ENCODE assay signal across 7 cellular contexts in genomic region chr1:180155202-180155682, GRCh38. TPM values are rescaled to one million over a fixed set of nuclear protein-coding genes. Genes with fewer than 3 reads are reported as not detected.
DNase-seq lines count a peak whose midpoint lies in the region; ATAC-seq lines count a peak whose summit lies in the region.

No MANE protein-coding gene starts in this region.

- peaks cover 37% of the 10 kb centered on the region for H3K4me1 Mint-ChIP-seq in activated naive CD8-positive, alpha-beta T cell treated with anti-CD3 and anti-CD28 coated beads, Interleukin-2, amount 10 ng/mL, durations not matched to agents 7 days and 5 days

- no peaks in the 10 kb centered on the region for H3K36me3 ChIP-seq in iPS DF 6.9 (ENCODE audit: control insufficient read depth, insufficient read depth, low read length)
- no peaks in the 10 kb centered on the region for H3K36me3 ChIP-seq in skeletal muscle tissue (ENCODE audit: control insufficient read depth in 3 of 3, insufficient read depth in 3 of 3, low read length in 3 of 3)

- no peaks in the 10 kb centered on the region for H3K9me3 Mint-ChIP-seq in activated naive CD8-positive, alpha-beta T cell treated with anti-CD3 and anti-CD28 coated beads, Interleukin-2, amount 10 ng/mL, durations not matched to agents 7 days and 5 days

- H3K27me3 ChIP-seq in iPS DF 6.9 (ENCODE audit: control insufficient read depth, insufficient read depth, low read length) (no peaks in the 10 kb centered on the region), skeletal muscle tissue (ENCODE audit: control insufficient read depth in 3 of 3, insufficient read depth in 3 of 3, low read length in 3 of 3) (no peaks in the 10 kb centered on the region)

- POLR2A ChIA-PET in activated naive CD8-positive, alpha-beta T cell treated with anti-CD3 and anti-CD28 coated beads, Interleukin-2, amount 10 ng/mL, durations not matched to agents 7 days and 5 days (lab: Charles Lee), result interaction anchor here (0.8 to 1.9 kb wide), 5 partner anchors 10 to 273 kb away, joined by 4 to 15 read pairs (median 6); partner anchors contain the start of genes CEP350 and TOR1AIP1

- H3K4me3 Mint-ChIP-seq in activated naive CD8-positive, alpha-beta T cell treated with anti-CD3 and anti-CD28 coated beads, Interleukin-2, amount 10 ng/mL, durations not matched to agents 7 days and 5 days, result peak overlapping the region; percentile 93

- H3K27me3 Mint-ChIP-seq in activated naive CD8-positive, alpha-beta T cell treated with anti-CD3 and anti-CD28 coated beads, Interleukin-2, amount 10 ng/mL, durations not matched to agents 7 days and 5 days, result no peaks in the 10 kb centered on the region

- WGBS in iPS DF 6.9 (ENCODE audit: insufficient coverage, insufficient read length), result no CpG with 5 or more reads among the region's 26 CpGs

- peaks cover 5% of the 10 kb centered on the region for H3K36me3 Mint-ChIP-seq in activated naive CD8-positive, alpha-beta T cell treated with anti-CD3 and anti-CD28 coated beads, Interleukin-2, amount 10 ng/mL, durations not matched to agents 7 days and 5 days

- H3K27ac ChIP-seq in iPS DF 6.9 (ENCODE audit: low read length) (no peak overlapping the region), skeletal muscle tissue (ENCODE audit: low read depth, low read length) (peak overlapping the region; percentile 38)

- H3K9me3 ChIP-seq in iPS DF 6.9 (ENCODE audit: control insufficient read depth, insufficient read depth, low read length), result no peaks in the 10 kb centered on the region
- no peaks in the 10 kb centered on the region for H3K9me3 ChIP-seq in skeletal muscle tissue (ENCODE audit: control insufficient read depth in 3 of 3, low read length in 3 of 3)

- H3K27ac Mint-ChIP-seq in activated naive CD8-positive, alpha-beta T cell treated with anti-CD3 and anti-CD28 coated beads, Interleukin-2, amount 10 ng/mL, durations not matched to agents 7 days and 5 days, result peak overlapping the region; percentile 89

- peak; percentile 8 for ATAC-seq in GM18907 (IDR thresholded peaks at IDR 0.05; ENCODE audit: unreplicated experiment)
- ATAC-seq in activated naive CD8-positive, alpha-beta T cell treated with anti-CD3 and anti-CD28 coated beads, Interleukin-2, amount 10 ng/mL, durations not matched to agents 7 days and 5 days (ENCODE audit: low read depth), result no peak

- peak overlapping the region; percentile 76 to 86 (median 82) for H3K9ac ChIP-seq in skeletal muscle tissue (ENCODE audit: low read depth in 1 of 3, low read length in 3 of 3)

- peaks cover under 1% of the 10 kb centered on the region; the same call in 1 of the 2 replicates for H3K4me1 ChIP-seq in iPS DF 6.9 (ENCODE audit: control insufficient read depth, insufficient read depth, low read length)
- peaks cover 22 to 45% (median 24%) of the 10 kb centered on the region in 3 donors for H3K4me1 ChIP-seq in skeletal muscle tissue (ENCODE audit: control insufficient read depth in 3 of 3, insufficient read depth in 3 of 3, low read length in 3 of 3)

- H3K4me3 ChIP-seq in iPS DF 6.9 (ENCODE audit: low read length) (peak overlapping the region; percentile 64; the same call in 1 of the 2 replicates), skeletal muscle tissue (ENCODE audit: low read length in 3 of 3) (peak overlapping the region; percentile 87 to 99 (median 90))

- peak; percentile 21 for DNase-seq in NAMALWA (ENCODE audit: low spot score)
- no peak for DNase-seq in activated naive CD8-positive, alpha-beta T cell treated with anti-CD3 and anti-CD28 coated beads, Interleukin-2, amount 10 ng/mL, durations not matched to agents 7 days and 5 days
- no peak for DNase-seq in iPS DF 6.9 (ENCODE audit: low read depth, low spot score)
- no peak for DNase-seq in Ammon's horn (ENCODE audit: low spot score)
- no peak for DNase-seq in retina

RNA-seq across cellular contexts. Expression of gene QSOX1, which starts 0.6 kb away (rescaled TPM):
- total RNA-seq in activated naive CD8-positive, alpha-beta T cell treated with anti-CD3 and anti-CD28 coated beads, Interleukin-2, amount 10 ng/mL, durations not matched to agents 7 days and 5 days, result 10 to 100 TPM; 22.8 to 27.1 TPM
- total RNA-seq in skeletal muscle tissue, result 4.2 TPM
